ENCODE assay signal across 1 cellular context in the genomic region with DNA sequence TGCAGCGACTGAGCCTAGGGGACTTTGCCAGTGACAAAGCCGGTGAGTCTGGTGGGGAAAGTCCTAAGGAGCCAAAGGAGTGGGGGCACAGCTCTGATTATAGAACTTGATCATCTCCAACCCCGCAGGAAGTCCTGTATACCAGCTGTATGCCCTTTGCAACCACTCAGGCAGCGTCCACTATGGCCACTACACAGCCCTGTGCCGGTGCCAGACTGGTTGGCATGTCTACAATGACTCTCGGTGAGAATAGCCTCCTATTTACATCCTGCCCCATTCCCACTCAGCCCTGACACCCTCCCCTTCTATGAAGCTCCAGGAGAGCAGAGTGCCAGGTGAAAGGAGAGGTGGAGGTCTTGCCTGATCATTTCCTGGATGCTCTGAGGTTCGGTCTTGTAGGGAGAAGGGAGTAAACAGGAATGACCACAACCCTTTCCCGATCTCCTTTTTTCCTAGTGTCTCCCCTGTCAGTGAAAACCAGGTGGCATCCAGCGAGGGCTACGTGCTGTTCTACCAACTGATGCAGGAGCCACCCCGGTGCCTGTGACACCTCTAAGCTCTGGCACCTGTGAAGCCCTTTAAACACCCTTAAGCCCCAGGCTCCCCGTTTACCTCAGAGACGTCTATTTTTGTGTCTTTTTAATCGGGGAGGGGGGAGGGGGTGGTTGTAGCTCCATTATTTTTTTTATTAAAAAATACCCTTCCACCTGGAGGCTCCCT.
TF ChIP-seq lines count a peak whose summit lies in the region.

No MANE protein-coding gene starts in this region.

TF ChIP-seq in endothelial cell of umbilical vein, 7 proteins besides CTCF, POLR2A, EP300 and RAD21:
- TF ChIP-seq FOS (IDR thresholded peaks at IDR 0.05; ENCODE audit: borderline replicate concordance, insufficient read depth, low read length) = no peak
- no peak for TF ChIP-seq GATA2 (IDR thresholded peaks at IDR 0.05; ENCODE audit: insufficient read depth, insufficient read length, low read depth, low read length)
- no peak for TF ChIP-seq MYC (IDR thresholded peaks at IDR 0.05; ENCODE audit: low read depth, low read length)
- no peak for TF ChIP-seq EZH2 (IDR thresholded peaks at IDR 0.05; ENCODE audit: borderline replicate concordance, low read depth, low read length, severe bottlenecking)
